Comparison of ENCODE assay signal across 2 cellular contexts in genomic region chr15:52318729-52319500, GRCh38.
TF ChIP-seq lines count a peak whose summit lies in the region.

No MANE protein-coding gene starts in this region.

TF ChIP-seq in H1, 55 proteins besides CTCF, POLR2A, EP300 and RAD21 (continued from another document):
- TF ChIP-seq RBBP5 (IDR thresholded peaks at IDR 0.05; ENCODE audit: borderline replicate concordance, low read depth, low read length) = no peak
- TF ChIP-seq CEBPB (IDR thresholded peaks at IDR 0.05; ENCODE audit: low read depth, low read length) = no peak
- no peak for TF ChIP-seq KDM5A (IDR thresholded peaks at IDR 0.05; ENCODE audit: low read length)
- TF ChIP-seq TAF1 (IDR thresholded peaks at IDR 0.05; ENCODE audit: low read depth, low read length) = no peak
- no peak for TF ChIP-seq EGR1 (IDR thresholded peaks at IDR 0.05; ENCODE audit: borderline replicate concordance, low read depth, low read length)
- no peak for TF ChIP-seq SIX5 (IDR thresholded peaks at IDR 0.05; ENCODE audit: low read depth, low read length)

TF ChIP-seq in HEK293T, 16 proteins besides CTCF, POLR2A, EP300 and RAD21 (continued from another document):
- no peak for TF ChIP-seq PKNOX1 (IDR thresholded peaks at IDR 0.05)
- TF ChIP-seq NFRKB (IDR thresholded peaks at IDR 0.05) = no peak
- TF ChIP-seq FOXK2 (IDR thresholded peaks at IDR 0.05) = no peak
- TF ChIP-seq SP1 (IDR thresholded peaks at IDR 0.05) = no peak
- TF ChIP-seq ELF4 (IDR thresholded peaks at IDR 0.05) = no peak
- TF ChIP-seq HDGF (IDR thresholded peaks at IDR 0.05; ENCODE audit: borderline replicate concordance) = no peak
- no peak for TF ChIP-seq TARDBP (IDR thresholded peaks at IDR 0.05)
- no peak for TF ChIP-seq ZNF384 (IDR thresholded peaks at IDR 0.05)
- no peak for TF ChIP-seq SUZ12 (IDR thresholded peaks at IDR 0.05)
- TF ChIP-seq LEF1 (IDR thresholded peaks at IDR 0.05; ENCODE audit: borderline replicate concordance) = no peak
- TF ChIP-seq FOXM1 (IDR thresholded peaks at IDR 0.05; ENCODE audit: borderline replicate concordance) = no peak
- no peak for TF ChIP-seq BHLHE40 (IDR thresholded peaks at IDR 0.05; ENCODE audit: borderline replicate concordance)
- TF ChIP-seq FOXA1 (IDR thresholded peaks at IDR 0.05) = no peak
